In genomic region chr10:110224992-110225391, GRCh38 we compare ENCODE assay signal across 8 cellular contexts. TPM values are rescaled to one million over a fixed set of nuclear protein-coding genes. Genes with fewer than 3 reads are reported as not detected.
A peak's percentile ranks its signal among the peaks of the same experiment; 100 is the strongest.
DNase-seq lines count a peak whose midpoint lies in the region; ATAC-seq and TF ChIP-seq lines count a peak whose summit lies in the region.

No MANE protein-coding gene starts in this region.

- peaks cover 40% of the 10 kb centered on the region for H3K4me1 Mint-ChIP-seq in CD4-positive, alpha-beta T cell (ENCODE audit: low read depth)

- no peaks in the 10 kb centered on the region for H3K9me3 Mint-ChIP-seq in CD4-positive, alpha-beta T cell

- peak overlapping the region; percentile 89 for H3K4me2 ChIP-seq in MM.1S (ENCODE audit: low read depth, low read length)

- no peak for ATAC-seq in CD4-positive, alpha-beta T cell (ENCODE audit: poor library complexity)
- ATAC-seq in HG03439 (IDR thresholded peaks at IDR 0.05; ENCODE audit: unreplicated experiment): no peak

- peak overlapping the region; percentile 93 for H3K4me3 Mint-ChIP-seq in CD4-positive, alpha-beta T cell

- H3K27me3 Mint-ChIP-seq in CD4-positive, alpha-beta T cell: no peaks in the 10 kb centered on the region

- H3K27ac ChIP-seq in CD4-positive, alpha-beta T cell (ENCODE audit: low read depth, low read length): peak overlapping the region; percentile 84
- H3K27ac ChIP-seq in MM.1S (ENCODE audit: low read length) (no peak overlapping the region), coronary artery (peak overlapping the region; percentile 88 to 99)

- no peak for DNase-seq in CD4-positive, alpha-beta T cell
- DNase-seq in MM.1S: no peak
- DNase-seq in coronary artery (ENCODE audit: low spot score): no peak
- no peak for DNase-seq in stimulated activated CD4-positive, alpha-beta T cell treated with anti-CD3 and anti-CD28 coated beads, Interleukin-4, amount 100 ng/mL, for 4 hours
- DNase-seq in NCI-H1092 treated with DMSO at 0.1 percent for 48 hours (lab: John Stamatoyannopoulos, UW): no peak
- DNase-seq in glomerular visceral epithelial cell (ENCODE audit: extremely low spot score): no peak

- no peaks in the 10 kb centered on the region for H3K9me3 ChIP-seq in CD4-positive, alpha-beta T cell (ENCODE audit: control insufficient read depth, low read length)
- H3K9me3 ChIP-seq in MM.1S (replicated peaks; ENCODE audit: insufficient read depth, low read length) (no peaks in the 10 kb centered on the region), neuron (ENCODE audit: low read length) (no peaks in the 10 kb centered on the region)

- H2AFZ ChIP-seq in MM.1S (ENCODE audit: low read length): peak overlapping the region; percentile 62
- H2AFZ ChIP-seq in neuron (ENCODE audit: low read depth, low read length): no peak overlapping the region

- H3K27me3 ChIP-seq in CD4-positive, alpha-beta T cell (ENCODE audit: control insufficient read depth, insufficient read depth, low read length): no peaks in the 10 kb centered on the region
- H3K27me3 ChIP-seq in MM.1S (replicated peaks; ENCODE audit: insufficient read depth, low read length): no peaks in the 10 kb centered on the region
- no peaks in the 10 kb centered on the region for H3K27me3 ChIP-seq in neuron (ENCODE audit: insufficient read depth, low read length)

- intact Hi-C loops in CD4-positive, alpha-beta T cell (cut with DNase I, micrococcal nuclease): loop anchor here (5.0 to 10.0 kb wide), 8 partner anchors 218 to 1960 kb away; partner anchors contain the start of genes ADD3 (in 2 of the 2), DUSP5 (in 1 of the 2), GPAM (in 1 of the 2) and SMC3 (in 1 of the 2)

- peaks cover 30% of the 10 kb centered on the region for H3K36me3 Mint-ChIP-seq in CD4-positive, alpha-beta T cell (ENCODE audit: low read depth)

- H3K9me2 ChIP-seq in MM.1S (replicated peaks; ENCODE audit: insufficient read depth, low read length): no peaks in the 10 kb centered on the region

- CTCF ChIA-PET in CD4-positive, alpha-beta T cell (lab: Charles Lee): interaction anchor here (0.5 to 6.8 kb wide), 7 partner anchors 9 to 90 kb away, joined by 3 to 118 read pairs (median 3); partner anchors contain the start of gene MXI1

- H3K4me3 ChIP-seq in MM.1S (ENCODE audit: low read length) (peak overlapping the region; percentile 63), coronary artery (peak overlapping the region; percentile 94), neuron (ENCODE audit: low read length) (peak overlapping the region; percentile 85)

- peak overlapping the region; percentile 96 for H3K27ac Mint-ChIP-seq in CD4-positive, alpha-beta T cell

- no peaks in the 10 kb centered on the region for H3K36me3 ChIP-seq in MM.1S (replicated peaks; ENCODE audit: insufficient read depth, low read length)
- H3K36me3 ChIP-seq in neuron (ENCODE audit: insufficient read depth, low read length): peaks cover 16% of the 10 kb centered on the region

- H4K20me1 ChIP-seq in MM.1S (ENCODE audit: insufficient read depth, low read length): no peaks in the 10 kb centered on the region

- no peak overlapping the region; the same call in 1 of the 2 replicates for H3K9ac ChIP-seq in MM.1S (ENCODE audit: low read length)

- POLR2A ChIA-PET in CD4-positive, alpha-beta T cell (lab: Charles Lee): interaction anchor here (0.9 to 10.1 kb wide), 4 partner anchors 15 to 87 kb away, joined by 4 to 386 read pairs (median 6); partner anchors contain the start of gene MXI1

- H3K4me1 ChIP-seq in MM.1S (ENCODE audit: low read length) (peaks cover 24% of the 10 kb centered on the region), neuron (ENCODE audit: insufficient read depth, low read length) (peaks cover 38% of the 10 kb centered on the region)

- peaks cover 11% of the 10 kb centered on the region; the same call in 1 of the 2 replicates for H3K79me2 ChIP-seq in MM.1S (ENCODE audit: low read length)

- H3F3A ChIP-seq in MM.1S (ENCODE audit: insufficient read depth, low read length): peaks cover 29% of the 10 kb centered on the region

- TF ChIP-seq CTCF in CD4-positive, alpha-beta T cell (IDR thresholded peaks at IDR 0.05): no peak
- TF ChIP-seq CTCF in MM.1S (IDR thresholded peaks at IDR 0.05; ENCODE audit: low read length): no peak
- TF ChIP-seq CTCF in coronary artery (IDR thresholded peaks at IDR 0.05): no peak

RNA-seq across cellular contexts. Expression of gene MXI1, which starts 17.6 kb away (rescaled TPM):
- total RNA-seq in CD4-positive, alpha-beta T cell: 10 to 100 TPM; 74.3 to 84.3 TPM
